In genomic region chr17:59892849-59893616, GRCh38 we compare ENCODE assay signal across 8 cellular contexts.
DNase-seq lines count a peak whose midpoint lies in the region; ATAC-seq, FAIRE-seq and TF ChIP-seq lines count a peak whose summit lies in the region.

Gene RPS6KB1 (plus strand): TSS chr17:59893121. CDS start chr17:59893185, 64 bp downstream.
Gene TUBD1 (minus strand): TSS chr17:59892943. CDS start chr17:59891002, 1,941 bp downstream.

- ATAC-seq in GM19025 (IDR thresholded peaks at IDR 0.05; ENCODE audit: low read depth, unreplicated experiment) (peak; percentile 86), HG03342 (IDR thresholded peaks at IDR 0.05; ENCODE audit: unreplicated experiment) (peak; percentile 87)
- peak; percentile 94 to 95 for ATAC-seq in activated CD4-positive, CD25-positive, alpha-beta regulatory T cell treated with anti-CD3 and anti-CD28 coated beads, Interleukin-2, amount 50 U/mL, for 24 hours

- TF ChIP-seq CTCF in AG09309 (IDR thresholded peaks at IDR 0.05; ENCODE audit: control insufficient read depth, insufficient read depth, low read depth, low read length, missing control alignments) = no peak

- H3K4me3 ChIP-seq in AG09309 (ENCODE audit: control insufficient read depth, low read depth, low read length) = peak within 1 kb of the TSS; percentile 99

- FAIRE-seq in islet of Langerhans (lab: Jason Lieb, UNC) = peak; percentile 91

- peak; percentile 98 for DNase-seq in AG09309 (ENCODE audit: low read depth)
- peak; percentile 98 for DNase-seq in NCI-H446 treated with DMSO at 0.1 percent for 48 hours (lab: John Stamatoyannopoulos, UW)
- DNase-seq in cerebellar nuclear complex (lab: John Stamatoyannopoulos, UW) = peak; percentile 28 to 86
- DNase-seq in stimulated activated CD4-positive, alpha-beta T cell treated with anti-CD3 and anti-CD28 coated beads, Interleukin-12 subunit alpha, Interleukin-12 subunit beta, amount 100 ng/mL, for 4 hours = peak; percentile 93

Comparison
In these comparisons a context has a peak if more than half of its experiments do, and no peak if none do; other contexts are left out.
1. Peak in every context shown above with its lines: DNase-seq, ATAC-seq and H3K4me3 ChIP-seq.